In the genomic region with DNA sequence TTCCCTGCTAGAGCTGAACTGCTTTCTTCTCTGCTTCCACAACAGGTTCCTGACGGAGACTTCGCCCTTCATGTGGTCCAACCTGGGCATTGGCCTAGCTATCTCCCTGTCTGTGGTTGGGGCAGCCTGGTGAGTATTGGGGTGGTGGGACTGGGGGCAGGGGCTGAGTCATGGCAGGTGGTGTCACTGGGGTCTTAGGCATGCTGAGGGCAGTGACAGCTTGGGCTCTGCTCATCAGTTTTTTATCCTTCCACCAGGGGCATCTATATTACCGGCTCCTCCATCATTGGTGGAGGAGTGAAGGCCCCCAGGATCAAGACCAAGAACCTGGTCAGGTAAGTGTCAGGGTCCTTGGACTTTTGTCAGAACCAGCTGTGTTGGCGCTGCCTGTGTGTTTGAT, we compare ENCODE assay signal across 8 cellular contexts. TPM values are rescaled to one million over a fixed set of nuclear protein-coding genes. Genes with fewer than 3 reads are reported as not detected.
DNase-seq lines count a peak whose midpoint lies in the region; ATAC-seq and TF ChIP-seq lines count a peak whose summit lies in the region.

No MANE protein-coding gene starts in this region.

- peaks cover 34 to 66% (median 37%) of the 10 kb centered on the region in 11 experiments for H4K20me1 ChIP-seq in BLaER1 treated with 17β-estradiol and CSF1 and Interleukin-3, amounts not matched to agents 10 nM and 100 nM

- peak overlapping the region; percentile 91 to 100 (median 96) for H3K4me3 ChIP-seq in BLaER1 treated with 17β-estradiol and CSF1 and Interleukin-3, amounts not matched to agents 10 nM and 100 nM
- H3K4me3 ChIP-seq in MG63 = peak overlapping the region; percentile 76

- POLR2A ChIA-PET in HEK293T (lab: Yijun Ruan, JAX) = interaction anchor here (0.8 to 3.5 kb wide), 12 partner anchors 8 to 326 kb away, joined by 3 to 25 read pairs (median 5); a partner anchor contains a TSS

- peak overlapping the region; percentile 86 for H3K4me3 Mint-ChIP-seq in dendritic cell treated with granulocyte-macrophage colony-stimulating factor and Interleukin-4, amounts not matched to agents 40 ng/mL and 50 ng/mL, for 4 days
- H3K4me3 Mint-ChIP-seq in nephron progenitor cell = peak overlapping the region; percentile 93

- intact Hi-C loops in dendritic cell treated with granulocyte-macrophage colony-stimulating factor and Interleukin-4, amounts not matched to agents 40 ng/mL and 50 ng/mL, for 4 days (cut with micrococcal nuclease) = no loop called here

- CTCF ChIA-PET in HEK293T (lab: Yijun Ruan, JAX) = no interaction called here

- peaks cover 67% of the 10 kb centered on the region for H3K4me1 Mint-ChIP-seq in dendritic cell treated with granulocyte-macrophage colony-stimulating factor and Interleukin-4, amounts not matched to agents 40 ng/mL and 50 ng/mL, for 4 days (ENCODE audit: low read depth)
- H3K4me1 Mint-ChIP-seq in nephron progenitor cell = peaks cover 59% of the 10 kb centered on the region

- no peak for ATAC-seq in HG02798 (IDR thresholded peaks at IDR 0.05; ENCODE audit: poor library complexity, unreplicated experiment)
- no peak for ATAC-seq in HG02642 (IDR thresholded peaks at IDR 0.05; ENCODE audit: poor library complexity, unreplicated experiment)

- H3K4me1 ChIP-seq in BLaER1 treated with 17β-estradiol and CSF1 and Interleukin-3, amounts not matched to agents 10 nM and 100 nM = peaks cover 55 to 65% (median 61%) of the 10 kb centered on the region in 10 experiments

- no peaks in the 10 kb centered on the region for H3K27me3 Mint-ChIP-seq in dendritic cell treated with granulocyte-macrophage colony-stimulating factor and Interleukin-4, amounts not matched to agents 40 ng/mL and 50 ng/mL, for 4 days
- peaks cover 4% of the 10 kb centered on the region for H3K27me3 Mint-ChIP-seq in nephron progenitor cell (ENCODE audit: low read depth, poor library complexity)

- peaks cover 36 to 55% (median 48%) of the 10 kb centered on the region in 11 experiments for H3K36me3 ChIP-seq in BLaER1 treated with 17β-estradiol and CSF1 and Interleukin-3, amounts not matched to agents 10 nM and 100 nM
- peaks cover 45% of the 10 kb centered on the region for H3K36me3 ChIP-seq in MG63

- TF ChIP-seq CTCF in nephron progenitor cell (IDR thresholded peaks at IDR 0.05) = no peak

- H3K4me2 ChIP-seq in BLaER1 treated with 17β-estradiol and CSF1 and Interleukin-3, amounts not matched to agents 10 nM and 100 nM = peak overlapping the region; percentile 89 to 100 (median 98)

- peaks cover 61% of the 10 kb centered on the region for H3K36me3 Mint-ChIP-seq in dendritic cell treated with granulocyte-macrophage colony-stimulating factor and Interleukin-4, amounts not matched to agents 40 ng/mL and 50 ng/mL, for 4 days (ENCODE audit: low read depth)
- H3K36me3 Mint-ChIP-seq in nephron progenitor cell (ENCODE audit: low read depth) = peaks cover 32% of the 10 kb centered on the region

- DNase-seq in MG63 = no peak
- DNase-seq in nephron progenitor cell = no peak
- DNase-seq in HEK293T (ENCODE audit: extremely low spot score) = no peak
- DNase-seq in HPDE6-E6E7 (ENCODE audit: extremely low spot score) = no peak

- no peaks in the 10 kb centered on the region for H3K9me3 Mint-ChIP-seq in dendritic cell treated with granulocyte-macrophage colony-stimulating factor and Interleukin-4, amounts not matched to agents 40 ng/mL and 50 ng/mL, for 4 days
- H3K9me3 Mint-ChIP-seq in nephron progenitor cell = no peaks in the 10 kb centered on the region

- no peaks in the 10 kb centered on the region for H3K9me3 ChIP-seq in BLaER1 treated with 17β-estradiol and CSF1 and Interleukin-3, amounts not matched to agents 10 nM and 100 nM (replicated peaks in 1 of 11)
- no peaks in the 10 kb centered on the region for H3K9me3 ChIP-seq in MG63

- peak overlapping the region; percentile 94 to 100 (median 99) for H3K9ac ChIP-seq in BLaER1 treated with 17β-estradiol and CSF1 and Interleukin-3, amounts not matched to agents 10 nM and 100 nM

- peak overlapping the region; percentile 86 for H3K27ac Mint-ChIP-seq in dendritic cell treated with granulocyte-macrophage colony-stimulating factor and Interleukin-4, amounts not matched to agents 40 ng/mL and 50 ng/mL, for 4 days
- H3K27ac Mint-ChIP-seq in nephron progenitor cell = peak overlapping the region; percentile 69

- peak overlapping the region in 10 of 11 experiments; percentile 90 to 100 (median 98); a peak in 17 of 22 replicates for H3K27ac ChIP-seq in BLaER1 treated with 17β-estradiol and CSF1 and Interleukin-3, amounts not matched to agents 10 nM and 100 nM

- no peaks in the 10 kb centered on the region for H3K27me3 ChIP-seq in BLaER1 treated with 17β-estradiol and CSF1 and Interleukin-3, amounts not matched to agents 10 nM and 100 nM
- no peaks in the 10 kb centered on the region for H3K27me3 ChIP-seq in MG63

TF ChIP-seq in HEK293T, 16 proteins besides CTCF, POLR2A, EP300 and RAD21:
- TF ChIP-seq SUZ12 (IDR thresholded peaks at IDR 0.05) (no peak), FOXM1 (IDR thresholded peaks at IDR 0.05; ENCODE audit: borderline replicate concordance) (no peak), LEF1 (IDR thresholded peaks at IDR 0.05; ENCODE audit: borderline replicate concordance) (no peak), FOXA1 (IDR thresholded peaks at IDR 0.05) (no peak), CTBP1 (IDR thresholded peaks at IDR 0.05; ENCODE audit: borderline replicate concordance) (no peak), ZNF384 (IDR thresholded peaks at IDR 0.05) (no peak), FOXK2 (IDR thresholded peaks at IDR 0.05) (no peak), BHLHE40 (IDR thresholded peaks at IDR 0.05; ENCODE audit: borderline replicate concordance) (no peak), ARNT (IDR thresholded peaks at IDR 0.05) (no peak), SP1 (IDR thresholded peaks at IDR 0.05) (no peak), HDGF (IDR thresholded peaks at IDR 0.05; ENCODE audit: borderline replicate concordance) (no peak), L3MBTL2 (conservative IDR thresholded peaks at IDR 0.05) (no peak), ELF4 (IDR thresholded peaks at IDR 0.05) (no peak), NFRKB (IDR thresholded peaks at IDR 0.05) (no peak), TARDBP (IDR thresholded peaks at IDR 0.05) (no peak)
- TF ChIP-seq, protein P1, sequence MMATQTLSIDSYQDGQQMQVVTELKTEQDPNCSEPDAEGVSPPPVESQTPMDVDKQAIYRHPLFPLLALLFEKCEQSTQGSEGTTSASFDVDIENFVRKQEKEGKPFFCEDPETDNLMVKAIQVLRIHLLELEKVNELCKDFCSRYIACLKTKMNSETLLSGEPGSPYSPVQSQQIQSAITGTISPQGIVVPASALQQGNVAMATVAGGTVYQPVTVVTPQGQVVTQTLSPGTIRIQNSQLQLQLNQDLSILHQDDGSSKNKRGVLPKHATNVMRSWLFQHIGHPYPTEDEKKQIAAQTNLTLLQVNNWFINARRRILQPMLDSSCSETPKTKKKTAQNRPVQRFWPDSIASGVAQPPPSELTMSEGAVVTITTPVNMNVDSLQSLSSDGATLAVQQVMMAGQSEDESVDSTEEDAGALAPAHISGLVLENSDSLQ (IDR thresholded peaks at IDR 0.05) = no peak

RNA-seq across cellular contexts. Expression of a gene that starts 1.3 kb away (rescaled TPM):
- total RNA-seq in MG63 (2014; rRNA removed; shearing (Covaris generic); ENCODE audit: low replicate concordance) = 124 and 126 TPM in 2 replicates

RNA-seq across cellular contexts. Expression of a gene that starts 3.0 kb away (rescaled TPM):
- 62.1 and 95.8 TPM in 2 replicates for total RNA-seq in MG63 (2014; rRNA removed; shearing (Covaris generic); ENCODE audit: low replicate concordance)

RNA-seq across cellular contexts. Expression of a gene that starts 6.2 kb away (rescaled TPM):
- total RNA-seq in MG63 (2014; rRNA removed; shearing (Covaris generic); ENCODE audit: low replicate concordance) = 20.7 and 44.0 TPM in 2 replicates

RNA-seq across cellular contexts. Expression of a gene that starts 15.4 kb away (rescaled TPM):
- total RNA-seq in MG63 (2014; rRNA removed; shearing (Covaris generic); ENCODE audit: low replicate concordance) = 1.6 and 5.9 TPM in 2 replicates

RNA-seq across cellular contexts. Expression of a gene that starts 29.3 kb away (rescaled TPM):
- total RNA-seq in MG63 (2014; rRNA removed; shearing (Covaris generic); ENCODE audit: low replicate concordance) = 14.4 and 24.4 TPM in 2 replicates
